In the genomic region with DNA sequence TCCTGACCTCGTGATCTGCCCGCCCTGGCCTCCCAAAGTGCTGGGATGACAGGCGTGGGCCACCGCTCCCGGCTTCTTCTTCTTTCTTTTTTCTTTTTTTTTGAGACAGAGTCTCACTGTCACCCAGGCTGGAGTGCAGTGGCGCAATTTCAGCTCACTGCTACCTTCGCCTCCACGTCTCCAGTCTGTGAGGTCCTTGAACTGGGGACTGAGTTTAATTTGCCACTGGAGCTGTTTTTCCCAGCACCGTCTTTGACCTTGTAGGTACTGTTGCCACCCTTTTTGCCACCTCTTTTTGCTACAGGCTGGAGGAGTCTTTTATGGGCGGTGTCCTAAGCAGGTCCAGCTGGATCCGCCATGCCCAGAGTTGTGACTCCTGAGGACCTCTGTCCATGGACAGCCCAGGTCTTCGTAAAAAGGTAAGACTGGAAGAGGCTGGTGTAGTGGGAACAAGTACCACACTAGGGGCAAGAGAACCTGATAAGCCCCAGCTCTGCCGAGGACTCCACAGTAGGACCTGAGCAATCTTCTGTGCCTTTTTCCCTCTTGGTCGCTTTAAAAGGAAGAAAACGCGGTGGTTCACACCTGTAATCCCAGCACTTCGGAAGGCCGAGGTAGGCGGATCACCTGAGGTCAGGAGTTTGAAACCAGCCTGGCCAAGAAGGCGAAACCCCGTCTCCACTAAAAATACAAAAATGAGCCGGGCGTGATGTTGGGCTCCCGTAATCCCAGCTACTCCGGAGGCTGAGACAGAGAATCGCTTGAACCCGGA, we compare ENCODE assay signal across 8 cellular contexts. TPM values are rescaled to one million over a fixed set of nuclear protein-coding genes. Genes with fewer than 3 reads are reported as not detected.
DNase-seq lines count a peak whose midpoint lies in the region; ATAC-seq lines count a peak whose summit lies in the region.

No MANE protein-coding gene starts in this region.

- no peak overlapping the region for H3K27ac Mint-ChIP-seq in activated T-helper 2 cell treated with anti-CD3 and anti-CD28 coated beads, Interferon-gamma antibody, Interleukin-2, Interleukin-4, amounts not matched to agents 10 μg/mL and 5 μg/mL and 100 μg/mL, durations not matched to agents 14 hours and 24 hours and 36 hours

- H3K4me1 ChIP-seq in iPS-15b (ENCODE audit: control insufficient read depth, insufficient read depth, low read length): no peaks in the 10 kb centered on the region

- H3K9me3 Mint-ChIP-seq in activated T-helper 2 cell treated with anti-CD3 and anti-CD28 coated beads, Interferon-gamma antibody, Interleukin-2, Interleukin-4, amounts not matched to agents 10 μg/mL and 5 μg/mL and 100 μg/mL, durations not matched to agents 14 hours and 24 hours and 36 hours: no peaks in the 10 kb centered on the region

- H3K36me3 ChIP-seq in iPS-15b (ENCODE audit: control insufficient read depth, insufficient read depth, low read length): no peaks in the 10 kb centered on the region

- no peaks in the 10 kb centered on the region for H3K27me3 ChIP-seq in iPS-15b (ENCODE audit: control insufficient read depth, insufficient read depth, low read length)

- no peak overlapping the region for H3K4me3 Mint-ChIP-seq in activated T-helper 2 cell treated with anti-CD3 and anti-CD28 coated beads, Interferon-gamma antibody, Interleukin-2, Interleukin-4, amounts not matched to agents 10 μg/mL and 5 μg/mL and 100 μg/mL, durations not matched to agents 14 hours and 24 hours and 36 hours (ENCODE audit: low read depth)

- no peak for ATAC-seq in HG02610 (IDR thresholded peaks at IDR 0.05; ENCODE audit: unreplicated experiment)

- peak overlapping the region; percentile 68 for H3K9ac ChIP-seq in iPS-15b (ENCODE audit: low read depth, low read length)

- peaks cover 8% of the 10 kb centered on the region for H3K4me1 Mint-ChIP-seq in activated T-helper 2 cell treated with anti-CD3 and anti-CD28 coated beads, Interferon-gamma antibody, Interleukin-2, Interleukin-4, amounts not matched to agents 10 μg/mL and 5 μg/mL and 100 μg/mL, durations not matched to agents 14 hours and 24 hours and 36 hours (ENCODE audit: low read depth)

- intact Hi-C loops in activated T-helper 2 cell treated with anti-CD3 and anti-CD28 coated beads, Interferon-gamma antibody, Interleukin-2, Interleukin-4, amounts not matched to agents 10 μg/mL and 5 μg/mL and 100 μg/mL, durations not matched to agents 14 hours and 24 hours and 36 hours (cut with micrococcal nuclease): loop anchor here (1.0 to 2.0 kb wide), 2 partner anchors 38 to 59 kb away; no protein-coding TSS in a partner anchor

- peaks cover 12% of the 10 kb centered on the region for H3K27me3 Mint-ChIP-seq in activated T-helper 2 cell treated with anti-CD3 and anti-CD28 coated beads, Interferon-gamma antibody, Interleukin-2, Interleukin-4, amounts not matched to agents 10 μg/mL and 5 μg/mL and 100 μg/mL, durations not matched to agents 14 hours and 24 hours and 36 hours (ENCODE audit: low read depth)

- peak overlapping the region; percentile 36 for H3K4me3 ChIP-seq in iPS-15b (ENCODE audit: low read depth, low read length)

- no peaks in the 10 kb centered on the region for H3K36me3 Mint-ChIP-seq in activated T-helper 2 cell treated with anti-CD3 and anti-CD28 coated beads, Interferon-gamma antibody, Interleukin-2, Interleukin-4, amounts not matched to agents 10 μg/mL and 5 μg/mL and 100 μg/mL, durations not matched to agents 14 hours and 24 hours and 36 hours (ENCODE audit: low read depth)

- H3K9me3 ChIP-seq in iPS-15b (ENCODE audit: control insufficient read depth, insufficient read depth, low read length): no peaks in the 10 kb centered on the region

- peak; percentile 2 for DNase-seq in GM04504 (ENCODE audit: low read depth)
- DNase-seq in NCI-H69 (lab: John Stamatoyannopoulos, UW): peak; percentile 76
- peak; percentile 41 for DNase-seq in activated T-helper 2 cell treated with anti-CD3 and anti-CD28 coated beads, Interferon-gamma antibody, Interleukin-2, Interleukin-4, amounts not matched to agents 10 μg/mL and 5 μg/mL and 100 μg/mL, durations not matched to agents 14 hours and 24 hours and 36 hours (ENCODE audit: low spot score)
- DNase-seq in stimulated activated CD4-positive, alpha-beta T cell treated with anti-CD3 and anti-CD28 coated beads, Interleukin-15, amount 100 ng/mL, for 24 hours: peak; percentile 60
- DNase-seq in NCI-H345 treated with DMSO at 0.1 percent for 48 hours (lab: John Stamatoyannopoulos, UW; ENCODE audit: unreplicated experiment): no peak
- no peak for DNase-seq in effector CD4-positive, alpha-beta T cell

RNA-seq across cellular contexts. Expression of a gene that starts 1.0 kb away (rescaled TPM):
- 5,714 and 6,075 TPM in 2 replicates for total RNA-seq in activated T-helper 2 cell treated with anti-CD3 and anti-CD28 coated beads, Interferon-gamma antibody, Interleukin-2, Interleukin-4, amounts not matched to agents 10 μg/mL and 5 μg/mL and 100 μg/mL, durations not matched to agents 14 hours and 24 hours and 36 hours

RNA-seq across cellular contexts. Expression of a gene that starts 2.3 kb away (rescaled TPM):
- 2,603 and 2,662 TPM in 2 replicates for total RNA-seq in activated T-helper 2 cell treated with anti-CD3 and anti-CD28 coated beads, Interferon-gamma antibody, Interleukin-2, Interleukin-4, amounts not matched to agents 10 μg/mL and 5 μg/mL and 100 μg/mL, durations not matched to agents 14 hours and 24 hours and 36 hours

RNA-seq across cellular contexts. Expression of a gene that starts 11.4 kb away (rescaled TPM):
- 2.0 and 2.2 TPM in 2 replicates for total RNA-seq in activated T-helper 2 cell treated with anti-CD3 and anti-CD28 coated beads, Interferon-gamma antibody, Interleukin-2, Interleukin-4, amounts not matched to agents 10 μg/mL and 5 μg/mL and 100 μg/mL, durations not matched to agents 14 hours and 24 hours and 36 hours

RNA-seq across cellular contexts. Expression of a gene that starts 25.2 kb away (rescaled TPM):
- total RNA-seq in activated T-helper 2 cell treated with anti-CD3 and anti-CD28 coated beads, Interferon-gamma antibody, Interleukin-2, Interleukin-4, amounts not matched to agents 10 μg/mL and 5 μg/mL and 100 μg/mL, durations not matched to agents 14 hours and 24 hours and 36 hours: 44.4 and 45.4 TPM in 2 replicates

RNA-seq across cellular contexts. Expression of a gene that starts 36.9 kb away (rescaled TPM):
- not detected in 2 replicates for total RNA-seq in activated T-helper 2 cell treated with anti-CD3 and anti-CD28 coated beads, Interferon-gamma antibody, Interleukin-2, Interleukin-4, amounts not matched to agents 10 μg/mL and 5 μg/mL and 100 μg/mL, durations not matched to agents 14 hours and 24 hours and 36 hours

Comparison
In these comparisons a context has a peak if more than half of its experiments do, and no peak if none do; other contexts are left out.
1. DNase-seq: peak in GM04504 (single experiment), NCI-H69 (single experiment), activated T-helper 2 cell treated with anti-CD3 and anti-CD28 coated beads, Interferon-gamma antibody, Interleukin-2, Interleukin-4, amounts not matched to agents 10 μg/mL and 5 μg/mL and 100 μg/mL, durations not matched to agents 14 hours and 24 hours and 36 hours (single experiment) and stimulated activated CD4-positive, alpha-beta T cell treated with anti-CD3 and anti-CD28 coated beads, Interleukin-15, amount 100 ng/mL, for 24 hours (single experiment); none in NCI-H345 treated with DMSO at 0.1 percent for 48 hours (single experiment) and effector CD4-positive, alpha-beta T cell (single experiment).